11 cellular contexts compared by ENCODE assay signal in genomic region chr10:125362966-125363365, GRCh38.
"Had no signal": no experiment of that assay in that cellular context is flagged by ENCODE, and none has a peak within 500 bp of the region (broad histone marks: within the 10 kb centered on the region; RNA-seq: fewer than 3 reads in every experiment).

No MANE protein-coding gene starts in this region.

- H3K9me3 ChIP-seq: HAP-1 had no signal

- H3K9me3 Mint-ChIP-seq: HFFc6 had no signal

- ATAC-seq: GM23338, HCT116 had no signal

- DNase-seq: GM23248, GOT3, H7, H9, HCEC 1CT, HFFc6 had no signal

- H3K4me2 ChIP-seq: GM23338 had no signal

- H3K4me3 ChIP-seq: GM23248, GM23338, HAP-1 had no signal

- H3K4me3 Mint-ChIP-seq: GM23338, H9, HFFc6 had no signal

- H3K27ac Mint-ChIP-seq: GM23338, H9, HFFc6 had no signal

- H3K9ac ChIP-seq: GM23248 had no signal

- H3K27ac ChIP-seq: GM23248 had no signal

- H3K4me1 Mint-ChIP-seq: GM23338, H9 had no signal

- H2AFZ ChIP-seq: GM23248, GM23338 had no signal

- FAIRE-seq: H1, H54 had no signal

- H3K36me3 ChIP-seq: HAP-1 had no signal

- H3K4me1 ChIP-seq: HAP-1 had no signal
